ENCODE assay signal across 13 cellular contexts in the genomic region with DNA sequence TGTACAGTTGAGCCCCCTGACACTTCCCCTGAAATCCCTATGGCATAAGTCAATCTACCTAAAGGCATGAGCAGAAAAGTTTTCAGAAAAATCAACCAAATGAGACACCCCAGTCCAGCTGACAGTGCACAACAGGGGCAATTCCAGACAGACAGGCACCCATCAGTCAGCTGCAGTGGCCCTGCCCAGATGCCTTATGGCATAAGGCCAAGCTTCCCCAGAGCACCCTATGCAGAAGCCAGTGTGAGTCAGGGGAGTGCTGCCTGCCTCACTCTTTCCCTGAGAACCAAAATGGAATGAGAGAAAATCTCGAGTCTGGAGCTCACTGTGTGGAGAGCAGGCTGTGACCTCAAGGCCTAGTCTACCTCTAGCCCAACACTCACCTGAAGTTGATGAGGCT. TPM values are rescaled to one million over a fixed set of nuclear protein-coding genes. Genes with fewer than 3 reads are reported as not detected.
DNase-seq lines count a peak whose midpoint lies in the region; ATAC-seq, FAIRE-seq and TF ChIP-seq lines count a peak whose summit lies in the region.
"Had no signal": no experiment of that assay in that cellular context is flagged by ENCODE, and none has a peak within 500 bp of the region (broad histone marks: within the 10 kb centered on the region; RNA-seq: fewer than 3 reads in every experiment).

No MANE protein-coding gene starts in this region.

- H3K79me2 ChIP-seq in ACC112 (ENCODE audit: control insufficient read depth, insufficient read depth, low read length, unreplicated experiment) (no peaks in the 10 kb centered on the region), K562 (ENCODE audit: control insufficient read depth, insufficient read depth, low read length) (no peaks in the 10 kb centered on the region)

- TF ChIP-seq CTCF in K562 (IDR thresholded peaks at IDR 0.05 in 2 of 3, conservative IDR thresholded peaks at IDR 0.05 in 1 of 3; ENCODE audit: insufficient read depth in 2 of 3, low read depth in 1 of 3, low read length in 3 of 3) (no peak), lower lobe of right lung (IDR thresholded peaks at IDR 0.05) (no peak), GM13976 (IDR thresholded peaks at IDR 0.05; ENCODE audit: borderline replicate concordance, control extremely low read depth, extremely low read depth, insufficient read depth, missing control alignments) (no peak)

- no peak for TF ChIP-seq RAD21 in K562 (CRISPR knock-in tag; conservative IDR thresholded peaks at IDR 0.05 in 1 of 2, IDR thresholded peaks at IDR 0.05 in 1 of 2)

- H4K20me1 ChIP-seq in K562 (replicated peaks; ENCODE audit: control insufficient read depth, insufficient read depth, low read length) = no peaks in the 10 kb centered on the region

- TF ChIP-seq POLR2A in K562 (conservative IDR thresholded peaks at IDR 0.05) = no peak

- no peaks in the 10 kb centered on the region for H3K9me3 Mint-ChIP-seq in activated T-helper 17 cell treated with anti-CD3 and anti-CD28 coated beads, Interleukin-2, amount 50 U/mL, for 72 hours

- no TSS peak for BruUV-seq in K562 (replicated peaks; lab: Mats Ljungman, UMichigan)

- CTCF ChIA-PET in K562 (lab: Yijun Ruan, JAX; ENCODE audit: low intra/inter-chr PET ratio) = no interaction called here

- H3K27ac Mint-ChIP-seq in activated T-helper 17 cell treated with anti-CD3 and anti-CD28 coated beads, Interleukin-2, amount 50 U/mL, for 72 hours = no peak overlapping the region

- DNase-seq in HK-2 (ENCODE audit: unreplicated experiment) (peak; percentile 36), K562 (ENCODE audit: extremely low read depth in 1 of 4, low spot score in 3 of 4) (no peak), islet precursor cell (peak; percentile 40), lower lobe of right lung (no peak), GM13976 (ENCODE audit: low spot score) (no peak)
- no peak for DNase-seq in activated CD4-positive, CD25-positive, alpha-beta regulatory T cell (lab: John Stamatoyannopoulos, UW)
- DNase-seq: activated naive CD4-positive, alpha-beta T cell treated with Interleukin-2 at 50 U/mL for 16 hours; NCI-H187; stimulated activated CD4-positive, alpha-beta T cell treated with anti-CD3 and anti-CD28 coated beads, Interleukin-4, amount 100 ng/mL, for 24 hours had no signal

- H3K4me1 Mint-ChIP-seq in activated T-helper 17 cell treated with anti-CD3 and anti-CD28 coated beads, Interleukin-2, amount 50 U/mL, for 72 hours = no peaks in the 10 kb centered on the region

- H2AFZ ChIP-seq in ACC112 (ENCODE audit: low read length, unreplicated experiment) (no peak overlapping the region), K562 (ENCODE audit: low read depth, low read length) (no peak overlapping the region)

- no peak for TF ChIP-seq EP300 in K562 (IDR thresholded peaks at IDR 0.05; ENCODE audit: low read length)

- H3K36me3 ChIP-seq in ACC112 (ENCODE audit: insufficient read depth, low read length) (peaks cover 40% of the 10 kb centered on the region), K562 (ENCODE audit: control insufficient read depth, insufficient read depth, low read length) (peaks cover 96% of the 10 kb centered on the region), lower lobe of right lung (peaks cover 97% of the 10 kb centered on the region)

- no peak overlapping the region for H3K4me3 ChIP-seq in ACC112 (ENCODE audit: low read depth, low read length)
- H3K4me3 ChIP-seq in K562 = no peak overlapping the region
- H3K4me3 ChIP-seq in lower lobe of right lung = no peak overlapping the region
- H3K4me3 ChIP-seq: vagina had no signal

- no peak overlapping the region for H3K4me3 Mint-ChIP-seq in activated T-helper 17 cell treated with anti-CD3 and anti-CD28 coated beads, Interleukin-2, amount 50 U/mL, for 72 hours

- no peaks in the 10 kb centered on the region for H3K27me3 ChIP-seq in ACC112 (ENCODE audit: insufficient read depth, low read length)
- H3K27me3 ChIP-seq in K562 (ENCODE audit: control insufficient read depth in 2 of 2, insufficient read depth in 2 of 2, low read length in 2 of 2) = no peaks in the 10 kb centered on the region
- no peaks in the 10 kb centered on the region for H3K27me3 ChIP-seq in lower lobe of right lung (ENCODE audit: low read depth)
- H3K27me3 ChIP-seq: vagina had no signal

- peak overlapping the region in 1 of 2 experiments; percentile 20; a peak in 1 of 4 replicates for H3K9ac ChIP-seq in K562 (ENCODE audit: insufficient read depth in 1 of 2, low read depth in 2 of 2, low read length in 2 of 2)

- H3K36me3 Mint-ChIP-seq in activated T-helper 17 cell treated with anti-CD3 and anti-CD28 coated beads, Interleukin-2, amount 50 U/mL, for 72 hours (ENCODE audit: low read depth) = peaks cover 100% of the 10 kb centered on the region

- no peaks in the 10 kb centered on the region for H3K9me1 ChIP-seq in K562 (ENCODE audit: control insufficient read depth, insufficient read depth, low read length)

- no peaks in the 10 kb centered on the region for H3K27me3 Mint-ChIP-seq in activated T-helper 17 cell treated with anti-CD3 and anti-CD28 coated beads, Interleukin-2, amount 50 U/mL, for 72 hours

- H3K27ac ChIP-seq in ACC112 (ENCODE audit: low read depth, low read length) = peak overlapping the region; percentile 52; the same call in 1 of the 2 replicates
- H3K27ac ChIP-seq in K562 (ENCODE audit: extremely low read depth, low read depth, low read length) = no peak overlapping the region
- H3K27ac ChIP-seq in lower lobe of right lung = no peak overlapping the region
- H3K27ac ChIP-seq: vagina had no signal

- in situ Hi-C loops in K562 (cut with MboI) = no loop called here
- in situ Hi-C loops in GM13976 (cut with MboI; ENCODE audit: low sequenced_read_pairs, unreplicated experiment) = no loop called here

- no peak for FAIRE-seq in K562 (lab: Jason Lieb, UNC)

- peaks cover 10% of the 10 kb centered on the region for H3K4me1 ChIP-seq in ACC112 (ENCODE audit: control insufficient read depth, insufficient read depth, low read length, unreplicated experiment)
- peaks cover 0 to 2% of the 10 kb centered on the region in 2 experiments; a peak in 1 of 5 replicates for H3K4me1 ChIP-seq in K562 (replicated peaks in 1 of 2; ENCODE audit: control insufficient read depth in 2 of 2, insufficient read depth in 2 of 2, low read length in 2 of 2)
- no peaks in the 10 kb centered on the region for H3K4me1 ChIP-seq in lower lobe of right lung
- H3K4me1 ChIP-seq: vagina had no signal

- H3K9me3 ChIP-seq in K562 (replicated peaks; ENCODE audit: control insufficient read depth, insufficient read depth, low read depth, low read length) (no peaks in the 10 kb centered on the region), lower lobe of right lung (no peaks in the 10 kb centered on the region)
- H3K9me3 ChIP-seq: vagina had no signal

- 67% methylated on average over 1 of the region's 1 CpG for WGBS in K562 (ENCODE audit: insufficient coverage, low coverage, missing lambda C conversion rate)

- no peak overlapping the region for H3K4me2 ChIP-seq in K562 (ENCODE audit: insufficient read depth, low read length)

- ATAC-seq in K562 (0 out of 3 replicates have a peak, but pooled peaks have one; percentile 45), lower lobe of right lung (no peak)
- no peak for ATAC-seq in activated T-helper 17 cell treated with anti-CD3 and anti-CD28 coated beads, Interleukin-2, amount 50 U/mL, for 72 hours (replicated peaks)
- ATAC-seq: Panc1 had no signal

- POLR2A ChIA-PET in K562 (lab: Yijun Ruan, JAX) = interaction anchor here (0.6 to 1.0 kb wide), 2 partner anchors 9 to 386 kb away, joined by 3 read pairs; no protein-coding TSS in a partner anchor

- intact Hi-C loops in K562 (cut with micrococcal nuclease) = no loop called here
- intact Hi-C loops in lower lobe of right lung (cut with DNase I) = no loop called here

RNA-seq across cellular contexts. Expression of gene MRAP, which starts 38.1 kb away (rescaled TPM):
- total RNA-seq in K562 (2011; cell fraction: chromatin; rRNA removed; ENCODE audit: low replicate concordance) = not detected in 2 replicates
- not detected in 2 replicates for total RNA-seq in K562 (2011; cell fraction: nucleolus; rRNA removed)
- total RNA-seq in K562 (2011; cell fraction: nucleoplasm; rRNA removed) = 0.51 TPM in 1 of 2 replicates, not detected in the other
- total RNA-seq in K562 (2014; rRNA removed) (not detected in 2 replicates), K562 (2014; rRNA removed; fragmentation: Illumina TruSeq; extraction: Trizol) (not detected in 2 replicates), K562 (2015; rRNA removed; fragmentation: Illumina TruSeq; extraction: Trizol) (not detected in 2 replicates), K562 (2021) (not detected in 2 replicates), lower lobe of right lung (not detected)
- polyA plus RNA-seq in K562 (2011; rRNA removed) (not detected in 2 replicates), K562 (2014; fragmentation: Illumina TruSeq; extraction: Trizol) (not detected in 2 replicates), K562 (2014; fragmentation: Nextera tagmentation; extraction: Ambion mirVana) (1 to 10 TPM in 1 of 2 experiments, under 1 TPM in 1; 0.63 to 2.3 TPM), K562 (2014; rRNA removed) (not detected in 2 replicates)
- 0.07 TPM in 1 of 2 replicates, not detected in the other for polyA plus RNA-seq in K562 (2011; cell fraction: cytosol; rRNA removed)
- polyA plus RNA-seq in K562 (2011; cell fraction: nucleus; rRNA removed) = not detected in 2 replicates
- not detected in 2 replicates for polyA plus RNA-seq in K562 (2012)
- not detected in 2 replicates for polyA minus RNA-seq in K562 (2011; rRNA and poly(A)+ RNA removed)
- polyA minus RNA-seq in K562 (2011; cell fraction: cytosol; rRNA and poly(A)+ RNA removed) = not detected in 2 replicates
- polyA minus RNA-seq in K562 (2011; cell fraction: nucleus; rRNA and poly(A)+ RNA removed) = not detected in 2 replicates
- total RNA-seq in activated T-helper 17 cell treated with anti-CD3 and anti-CD28 coated beads, Interleukin-2, amount 50 U/mL, for 72 hours = not detected

RNA-seq across cellular contexts. Expression of gene URB1, which starts 56.1 kb away (rescaled TPM):
- total RNA-seq in K562 (2011; cell fraction: chromatin; rRNA removed; ENCODE audit: low replicate concordance) = 87.7 and 116 TPM in 2 replicates
- total RNA-seq in K562 (2011; cell fraction: nucleolus; rRNA removed) = 77.1 and 89.9 TPM in 2 replicates
- total RNA-seq in K562 (2011; cell fraction: nucleoplasm; rRNA removed) = 74.4 and 81.8 TPM in 2 replicates
- total RNA-seq in K562 (2014; rRNA removed) (26.7 and 34.9 TPM in 2 replicates), K562 (2014; rRNA removed; fragmentation: Illumina TruSeq; extraction: Trizol) (23.3 and 26.1 TPM in 2 replicates), K562 (2015; rRNA removed; fragmentation: Illumina TruSeq; extraction: Trizol) (26.2 and 28.5 TPM in 2 replicates), K562 (2021) (51.9 and 53.6 TPM in 2 replicates), lower lobe of right lung (10.3 TPM)
- polyA plus RNA-seq in K562 (2011; rRNA removed) (10.6 and 15.0 TPM in 2 replicates), K562 (2014; fragmentation: Illumina TruSeq; extraction: Trizol) (21.5 and 23.0 TPM in 2 replicates), K562 (2014; fragmentation: Nextera tagmentation; extraction: Ambion mirVana) (1 to 10 TPM in 1 of 2 experiments, under 1 TPM in 1; 0.97 to 1.4 TPM), K562 (2014; rRNA removed) (15.8 and 17.4 TPM in 2 replicates)
- polyA plus RNA-seq in K562 (2011; cell fraction: cytosol; rRNA removed) = 8.2 and 11.3 TPM in 2 replicates
- polyA plus RNA-seq in K562 (2011; cell fraction: nucleus; rRNA removed) = 24.6 and 51.6 TPM in 2 replicates
- 13.5 and 22.2 TPM in 2 replicates for polyA plus RNA-seq in K562 (2012)
- 38.5 and 45.9 TPM in 2 replicates for polyA minus RNA-seq in K562 (2011; rRNA and poly(A)+ RNA removed)
- polyA minus RNA-seq in K562 (2011; cell fraction: cytosol; rRNA and poly(A)+ RNA removed) = 34.2 and 36.6 TPM in 2 replicates
- 57.2 and 58.4 TPM in 2 replicates for polyA minus RNA-seq in K562 (2011; cell fraction: nucleus; rRNA and poly(A)+ RNA removed)
- 10 to 100 TPM; 17.6 to 37.2 TPM for total RNA-seq in activated T-helper 17 cell treated with anti-CD3 and anti-CD28 coated beads, Interleukin-2, amount 50 U/mL, for 72 hours

RNA-seq across cellular contexts. Expression of gene MIS18A, which starts 57.9 kb away (rescaled TPM):
- total RNA-seq in K562 (2011; cell fraction: chromatin; rRNA removed; ENCODE audit: low replicate concordance) = 4.4 and 8.3 TPM in 2 replicates
- total RNA-seq in K562 (2011; cell fraction: nucleolus; rRNA removed) = 6.5 and 6.6 TPM in 2 replicates
- total RNA-seq in K562 (2011; cell fraction: nucleoplasm; rRNA removed) = 9.5 and 9.8 TPM in 2 replicates
- 48.2 and 62.1 TPM in 2 replicates for total RNA-seq in K562 (2014; rRNA removed)
- 60.5 and 69.1 TPM in 2 replicates for total RNA-seq in K562 (2014; rRNA removed; fragmentation: Illumina TruSeq; extraction: Trizol)
- 58.6 and 63.6 TPM in 2 replicates for total RNA-seq in K562 (2015; rRNA removed; fragmentation: Illumina TruSeq; extraction: Trizol)
- total RNA-seq in K562 (2021) = 58.1 and 60.3 TPM in 2 replicates
- 43.2 and 55.8 TPM in 2 replicates for polyA plus RNA-seq in K562 (2011; rRNA removed)
- polyA plus RNA-seq in K562 (2011; cell fraction: cytosol; rRNA removed) = 30.9 and 35.9 TPM in 2 replicates
- 11.8 and 12.4 TPM in 2 replicates for polyA plus RNA-seq in K562 (2011; cell fraction: nucleus; rRNA removed)
- polyA plus RNA-seq in K562 (2012) = 44.9 and 67.5 TPM in 2 replicates
- 65.9 and 73.3 TPM in 2 replicates for polyA plus RNA-seq in K562 (2014; fragmentation: Illumina TruSeq; extraction: Trizol)
- 10 to 100 TPM; 17.7 to 34.2 TPM for polyA plus RNA-seq in K562 (2014; fragmentation: Nextera tagmentation; extraction: Ambion mirVana)
- 75.3 and 83.0 TPM in 2 replicates for polyA plus RNA-seq in K562 (2014; rRNA removed)
- polyA minus RNA-seq in K562 (2011; rRNA and poly(A)+ RNA removed) = 18.4 and 20.9 TPM in 2 replicates
- 8.6 and 13.6 TPM in 2 replicates for polyA minus RNA-seq in K562 (2011; cell fraction: cytosol; rRNA and poly(A)+ RNA removed)
- 4.0 and 5.2 TPM in 2 replicates for polyA minus RNA-seq in K562 (2011; cell fraction: nucleus; rRNA and poly(A)+ RNA removed)
- total RNA-seq in lower lobe of right lung = 4.7 TPM
- 10 to 100 TPM; 15.3 to 22.4 TPM for total RNA-seq in activated T-helper 17 cell treated with anti-CD3 and anti-CD28 coated beads, Interleukin-2, amount 50 U/mL, for 72 hours

Comparison
In these comparisons a context has a peak if more than half of its experiments do, and no peak if none do; other contexts are left out.
1. DNase-seq: peak in HK-2 (single experiment) and islet precursor cell (single experiment); none in K562 (0 of 4), activated CD4-positive, CD25-positive, alpha-beta regulatory T cell (0 of 4), lower lobe of right lung (single experiment) and GM13976 (single experiment).